22 cellular contexts compared by ENCODE assay signal in the genomic region with DNA sequence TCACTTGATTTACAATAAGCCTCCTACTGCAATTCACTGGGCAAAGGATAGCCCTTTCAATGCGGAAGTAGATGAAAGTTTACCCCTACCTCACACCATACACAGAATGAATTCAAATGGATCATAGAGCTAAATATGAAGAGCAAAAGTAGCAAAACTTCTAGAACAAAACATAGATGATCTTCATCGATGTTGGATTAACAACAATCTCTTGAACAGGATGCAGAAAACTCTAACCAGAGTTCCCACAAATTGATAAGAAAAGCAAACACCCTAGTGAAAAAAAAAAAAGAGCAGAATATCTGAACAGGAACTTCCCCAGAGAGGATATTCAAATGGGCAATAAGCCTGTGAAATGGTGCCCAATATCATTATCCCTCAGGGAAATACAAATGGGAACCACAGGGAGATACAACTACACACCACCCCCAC. TPM values are rescaled to one million over a fixed set of nuclear protein-coding genes. Genes with fewer than 3 reads are reported as not detected.
DNase-seq lines count a peak whose midpoint lies in the region; ATAC-seq and TF ChIP-seq lines count a peak whose summit lies in the region.
"Had no signal": no experiment of that assay in that cellular context is flagged by ENCODE, and none has a peak within 500 bp of the region (broad histone marks: within the 10 kb centered on the region; RNA-seq: fewer than 3 reads in every experiment).

No MANE protein-coding gene starts in this region.

- H3K4me3 Mint-ChIP-seq in activated naive CD4-positive, alpha-beta T cell treated with anti-CD3 and anti-CD28 coated beads, Interleukin-2, amount 10 ng/mL, durations not matched to agents 7 days and 5 days = peak overlapping the region; percentile 1
- peak overlapping the region; percentile 36 for H3K4me3 Mint-ChIP-seq in activated naive CD8-positive, alpha-beta T cell
- H3K4me3 Mint-ChIP-seq: nephron; stimulated activated memory B cell treated with anti-CD40 and anti-IgM and Interleukin-4, amounts not matched to agents 10 μg/mL and 1 μg/mL and 100 μg/mL, for 72 hours had no signal

- H3K27ac Mint-ChIP-seq in activated naive CD4-positive, alpha-beta T cell treated with anti-CD3 and anti-CD28 coated beads, Interleukin-2, amount 10 ng/mL, durations not matched to agents 7 days and 5 days = peak overlapping the region; percentile 46
- H3K27ac Mint-ChIP-seq in activated naive CD8-positive, alpha-beta T cell = peak overlapping the region; percentile 84
- H3K27ac Mint-ChIP-seq: nephron; stimulated activated memory B cell treated with anti-CD40 and anti-IgM and Interleukin-4, amounts not matched to agents 10 μg/mL and 1 μg/mL and 100 μg/mL, for 72 hours had no signal

- TF ChIP-seq CTCF in smooth muscle cell (IDR thresholded peaks at IDR 0.05; ENCODE audit: borderline replicate concordance, insufficient read depth, poor library complexity, severe bottlenecking) = no peak

- intact Hi-C loops in posterior cingulate gyrus (cut with DNase I) = no loop called here

- ATAC-seq in activated CD4-positive, CD25-positive, alpha-beta regulatory T cell treated with anti-CD3 and anti-CD28 coated beads, Interleukin-2, amount 50 U/mL, for 24 hours = no peak
- ATAC-seq: left cardiac atrium; stimulated activated memory B cell treated with anti-CD40 and anti-IgM and Interleukin-4, amounts not matched to agents 10 μg/mL and 1 μg/mL and 100 μg/mL, for 72 hours had no signal

- no peaks in the 10 kb centered on the region for H3K9me3 ChIP-seq in smooth muscle cell (replicated peaks; ENCODE audit: low read depth)

- H3K27me3 ChIP-seq in smooth muscle cell (ENCODE audit: low read depth) = no peaks in the 10 kb centered on the region

- 73% methylated on average over 2 of the region's 2 CpGs for WGBS in smooth muscle cell (ENCODE audit: low lambda C conversion rate)

- no peaks in the 10 kb centered on the region for H3F3A ChIP-seq in smooth muscle cell (ENCODE audit: low read depth)

- H3K4me1 ChIP-seq in smooth muscle cell (ENCODE audit: low read depth) = peaks cover 5% of the 10 kb centered on the region

- CTCF ChIA-PET in activated naive CD4-positive, alpha-beta T cell treated with anti-CD3 and anti-CD28 coated beads, Interleukin-2, amount 10 ng/mL, durations not matched to agents 7 days and 5 days (lab: Charles Lee) = interaction anchor here (0.6 to 4.7 kb wide), 4 partner anchors 14 to 338 kb away, joined by 3 to 25 read pairs (median 4); no protein-coding TSS in a partner anchor

- peaks cover 60% of the 10 kb centered on the region for H3K4me1 Mint-ChIP-seq in activated naive CD4-positive, alpha-beta T cell treated with anti-CD3 and anti-CD28 coated beads, Interleukin-2, amount 10 ng/mL, durations not matched to agents 7 days and 5 days
- H3K4me1 Mint-ChIP-seq in activated naive CD8-positive, alpha-beta T cell (ENCODE audit: low read depth) = peaks cover 76% of the 10 kb centered on the region

- H2AFZ ChIP-seq in smooth muscle cell (ENCODE audit: low read depth) = no peak overlapping the region

- peak overlapping the region; percentile 72 for H3K4me2 ChIP-seq in smooth muscle cell

- peaks cover 35% of the 10 kb centered on the region for H3K36me3 Mint-ChIP-seq in activated naive CD4-positive, alpha-beta T cell treated with anti-CD3 and anti-CD28 coated beads, Interleukin-2, amount 10 ng/mL, durations not matched to agents 7 days and 5 days
- H3K36me3 Mint-ChIP-seq in activated naive CD8-positive, alpha-beta T cell = peaks cover 15% of the 10 kb centered on the region
- H3K36me3 Mint-ChIP-seq: stimulated activated memory B cell treated with anti-CD40 and anti-IgM and Interleukin-4, amounts not matched to agents 10 μg/mL and 1 μg/mL and 100 μg/mL, for 72 hours had no signal

- H3K27me3 Mint-ChIP-seq in activated naive CD4-positive, alpha-beta T cell treated with anti-CD3 and anti-CD28 coated beads, Interleukin-2, amount 10 ng/mL, durations not matched to agents 7 days and 5 days = no peaks in the 10 kb centered on the region
- no peaks in the 10 kb centered on the region for H3K27me3 Mint-ChIP-seq in activated naive CD8-positive, alpha-beta T cell

- H3K79me2 ChIP-seq in smooth muscle cell (ENCODE audit: low read depth) = no peaks in the 10 kb centered on the region

- no peaks in the 10 kb centered on the region for H4K20me1 ChIP-seq in smooth muscle cell (ENCODE audit: low read depth)

- peaks cover 10% of the 10 kb centered on the region for H3K9me3 Mint-ChIP-seq in activated naive CD4-positive, alpha-beta T cell treated with anti-CD3 and anti-CD28 coated beads, Interleukin-2, amount 10 ng/mL, durations not matched to agents 7 days and 5 days
- peaks cover 9% of the 10 kb centered on the region for H3K9me3 Mint-ChIP-seq in activated naive CD8-positive, alpha-beta T cell (ENCODE audit: low read depth)
- H3K9me3 Mint-ChIP-seq: nephron had no signal

- no peak for DNase-seq in activated naive CD4-positive, alpha-beta T cell treated with anti-CD3 and anti-CD28 coated beads, Interleukin-2, amount 10 ng/mL, durations not matched to agents 7 days and 5 days
- no peak for DNase-seq in activated naive CD4-positive, alpha-beta T cell treated with Interleukin-2 at 50 U/mL for 16 hours
- DNase-seq in OCI-M1 (lab: John Stamatoyannopoulos, UW) (peak; percentile 83), smooth muscle cell (lab: John Stamatoyannopoulos, UW; ENCODE audit: unreplicated experiment) (no peak), HK-2 (ENCODE audit: unreplicated experiment) (no peak), posterior cingulate gyrus (no peak)
- DNase-seq: C1 segment of cervical spinal cord, DMS153, GDM1, KBM-7, left cardiac atrium, mesenchymal stem cell, NCI-H2029, NCI-H226, NCI-H82, SHP77 had no signal

- no peaks in the 10 kb centered on the region for H3K36me3 ChIP-seq in smooth muscle cell (ENCODE audit: low read depth)

- H3K9ac ChIP-seq in smooth muscle cell (ENCODE audit: low read depth) = no peak overlapping the region

- no peak overlapping the region for H3K4me3 ChIP-seq in smooth muscle cell
- H3K4me3 ChIP-seq: coronary artery had no signal

- peak overlapping the region; percentile 89 for H3K27ac ChIP-seq in smooth muscle cell (ENCODE audit: low read depth)
- H3K27ac ChIP-seq: coronary artery had no signal

RNA-seq across cellular contexts. Expression of gene UBASH3A, which starts 1.9 kb away (rescaled TPM):
- total RNA-seq in smooth muscle cell = not detected in 2 replicates
- polyA plus RNA-seq in smooth muscle cell = 0.22 TPM in 1 of 2 replicates, not detected in the other

RNA-seq across cellular contexts. Expression of gene TMPRSS3, which starts 6.0 kb away (rescaled TPM):
- 0.09 TPM in 1 of 2 replicates, not detected in the other for total RNA-seq in smooth muscle cell
- not detected in 2 replicates for polyA plus RNA-seq in smooth muscle cell
- total RNA-seq: posterior vena cava had no signal

RNA-seq across cellular contexts. Expression of gene TFF1, which starts 35.5 kb away (rescaled TPM):
- 3.3 and 7.9 TPM in 2 replicates for total RNA-seq in smooth muscle cell
- polyA plus RNA-seq in smooth muscle cell = 8.1 and 8.6 TPM in 2 replicates
- total RNA-seq: left cardiac atrium, posterior vena cava had no signal

RNA-seq across cellular contexts. Expression of gene TFF2, which starts 51.0 kb away (rescaled TPM):
- total RNA-seq in smooth muscle cell = not detected in 2 replicates
- polyA plus RNA-seq in smooth muscle cell = not detected in 2 replicates
- total RNA-seq: left cardiac atrium, posterior vena cava had no signal
